In genomic region chr1:155309423-155310021, GRCh38 we compare ENCODE assay signal across 8 cellular contexts. TPM values are rescaled to one million over a fixed set of nuclear protein-coding genes. Genes with fewer than 3 reads are reported as not detected.
DNase-seq lines count a peak whose midpoint lies in the region; ATAC-seq and TF ChIP-seq lines count a peak whose summit lies in the region.

No MANE protein-coding gene starts in this region.

- H3K9me2 ChIP-seq in Loucy (replicated peaks; ENCODE audit: low read depth, low read length), result no peaks in the 10 kb centered on the region

- peaks cover 9% of the 10 kb centered on the region for H3F3A ChIP-seq in Loucy (ENCODE audit: low read depth)

- ATAC-seq in upper lobe of left lung (ENCODE audit: low FRiP score in 2 of 2), result peak in 1 of 2 donors; percentile 52

- in situ Hi-C loops in GM13976 (cut with MboI; ENCODE audit: low sequenced_read_pairs, unreplicated experiment), result no loop called here

- TF ChIP-seq POLR2A in upper lobe of left lung (IDR thresholded peaks at IDR 0.05), result no peak

- peak overlapping the region; percentile 100 for H3K9ac ChIP-seq in Loucy (ENCODE audit: low read depth, low read length, poor library complexity, severe bottlenecking)

- H3K4me1 ChIP-seq in Loucy (ENCODE audit: insufficient read depth, low read length, poor library complexity, severe bottlenecking) (peaks cover 54% of the 10 kb centered on the region), upper lobe of left lung (peaks cover 27 to 40% (median 33%) of the 10 kb centered on the region in 4 donors)

- H3K9me3 ChIP-seq in Loucy (ENCODE audit: insufficient read depth, low read depth, low read length), result no peaks in the 10 kb centered on the region
- no peaks in the 10 kb centered on the region for H3K9me3 ChIP-seq in upper lobe of left lung

- peak overlapping the region; percentile 79 for H3K4me2 ChIP-seq in Loucy (ENCODE audit: low read depth, low read length, poor library complexity, severe bottlenecking)

- H3K79me2 ChIP-seq in Loucy (ENCODE audit: insufficient read depth, low read length), result peaks cover 56% of the 10 kb centered on the region

- H3K4me3 ChIP-seq in Loucy (ENCODE audit: low read length, poor library complexity, severe bottlenecking), result peak overlapping the region; percentile 96
- peak overlapping the region; percentile 58 to 95 (median 66) for H3K4me3 ChIP-seq in upper lobe of left lung

- WGBS in upper lobe of left lung, 2 donors, result 2 to 3% methylated on average over 8 to 11 of the region's 11 CpGs

- no peak overlapping the region for H2AFZ ChIP-seq in Loucy (ENCODE audit: low read length)

- H3K27ac ChIP-seq in caudate nucleus (ENCODE audit: low read depth, low read length) (peak overlapping the region; percentile 92), upper lobe of left lung (peak overlapping the region; percentile 91 to 96 (median 93))

- DNase-seq in DMS79 (lab: John Stamatoyannopoulos, UW) (peak; percentile 25), caudate nucleus (lab: John Stamatoyannopoulos, UW) (peak in 1 of 61 donors; percentile 9), lung microvascular endothelial cell (ENCODE audit: low read depth in 2 of 2) (peak; percentile 65 to 77), upper lobe of left lung (peak; percentile 75 to 88), GM13976 (ENCODE audit: low spot score) (no peak), NCI-H187 treated with DMSO at 0.1 percent for 48 hours (lab: John Stamatoyannopoulos, UW) (no peak), OCI-M2 (lab: John Stamatoyannopoulos, UW; ENCODE audit: unreplicated experiment) (no peak)

- H3K27me3 ChIP-seq in Loucy (ENCODE audit: insufficient read depth, low read length, poor library complexity, severe bottlenecking) (peaks cover 5% of the 10 kb centered on the region), upper lobe of left lung (no peaks in the 10 kb centered on the region)

- H4K20me1 ChIP-seq in Loucy (ENCODE audit: insufficient read depth, low read length, poor library complexity, severe bottlenecking), result peaks cover 31% of the 10 kb centered on the region

- peak; percentile 18; the same call in 1 of the 2 replicates for TF ChIP-seq CTCF in Loucy (conservative IDR thresholded peaks at IDR 0.05; ENCODE audit: low read length)
- TF ChIP-seq CTCF in upper lobe of left lung (IDR thresholded peaks at IDR 0.05), result no peak
- no peak for TF ChIP-seq CTCF in GM13976 (IDR thresholded peaks at IDR 0.05; ENCODE audit: borderline replicate concordance, control extremely low read depth, extremely low read depth, insufficient read depth, missing control alignments)

- peak in 2 of 4 donors; percentile 7 to 50 for TF ChIP-seq EP300 in upper lobe of left lung (IDR thresholded peaks at IDR 0.05)

- H3K36me3 ChIP-seq in Loucy (ENCODE audit: insufficient read depth, low read length) (peaks cover 10% of the 10 kb centered on the region; the same call in 1 of the 2 replicates), upper lobe of left lung (peaks cover 0 to 33% (median 15%) of the 10 kb centered on the region in 4 donors)

RNA-seq across cellular contexts. Expression of gene FDPS, which starts 0.9 kb away (rescaled TPM):
- total RNA-seq in lung microvascular endothelial cell (397 and 432 TPM in 2 replicates), upper lobe of left lung (100 to 1,000 TPM; 129 to 256 (median 179) TPM)

RNA-seq across cellular contexts. Expression of gene PKLR, which starts 8.3 kb away (rescaled TPM):
- total RNA-seq in lung microvascular endothelial cell (under 0.01 TPM in 1 of 2 replicates, not detected in the other), upper lobe of left lung (under 1 TPM in 2 of 6 donors, not detected in 4; 0.14 to 0.17 TPM)

RNA-seq across cellular contexts. Expression of gene RUSC1, which starts 11.2 kb away (rescaled TPM):
- 7.2 and 9.3 TPM in 2 replicates for total RNA-seq in lung microvascular endothelial cell
- total RNA-seq in upper lobe of left lung, result 10 to 100 TPM; 21.4 to 41.9 (median 31.2) TPM

RNA-seq across cellular contexts. Expression of gene HCN3, which starts 32.3 kb away (rescaled TPM):
- total RNA-seq in lung microvascular endothelial cell, result 0.44 and 0.60 TPM in 2 replicates
- total RNA-seq in upper lobe of left lung, result 1 to 10 TPM; 1.1 to 6.3 (median 2.6) TPM

RNA-seq across cellular contexts. Expression of gene CLK2, which starts 36.2 kb away (rescaled TPM):
- 12.2 and 24.0 TPM in 2 replicates for total RNA-seq in lung microvascular endothelial cell
- 10 to 100 TPM; 32.7 to 92.2 (median 48.1) TPM for total RNA-seq in upper lobe of left lung

Comparison
In these comparisons a context has a peak if more than half of its experiments do, and no peak if none do; other contexts are left out.
1. DNase-seq: peak in DMS79 (single experiment), lung microvascular endothelial cell (2 of 2) and upper lobe of left lung (2 of 2); none in GM13976 (single experiment), NCI-H187 treated with DMSO at 0.1 percent for 48 hours (single experiment) and OCI-M2 (single experiment).